ENCODE assay signal across 22 cellular contexts in the genomic region with DNA sequence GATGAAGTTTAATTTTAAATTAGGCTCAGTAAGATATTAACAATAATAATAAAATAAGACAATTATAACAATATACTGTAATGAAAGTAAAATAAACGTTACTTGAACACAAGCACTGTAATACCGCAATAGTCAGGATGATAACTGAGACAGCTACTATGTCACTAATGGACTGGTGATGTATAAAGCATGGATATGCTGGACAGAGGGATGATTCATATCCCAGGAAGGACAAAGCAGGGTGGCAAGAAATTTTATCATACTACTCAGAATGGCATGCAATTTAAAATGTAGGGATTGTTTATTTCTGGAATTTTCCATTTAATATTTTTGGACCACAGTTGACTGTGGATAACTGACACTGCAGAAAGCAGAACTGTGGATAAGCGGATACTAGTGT.
"Had no signal": no experiment of that assay in that cellular context is flagged by ENCODE, and none has a peak within 500 bp of the region (broad histone marks: within the 10 kb centered on the region; RNA-seq: fewer than 3 reads in every experiment).

No MANE protein-coding gene starts in this region.

- H3K27ac Mint-ChIP-seq: activated T-helper 17 cell treated with anti-CD3 and anti-CD28 coated beads, Interleukin-2, amount 50 U/mL, for 72 hours; nephron; progenitor cell of endocrine pancreas had no signal

- ATAC-seq: activated T-helper 17 cell treated with anti-CD3 and anti-CD28 coated beads, Interleukin-2, amount 50 U/mL, for 72 hours; heart left ventricle; left colon; lower lobe of right lung; right cardiac atrium had no signal

- H3K9me3 ChIP-seq: ascending aorta, heart left ventricle, lower lobe of right lung, transverse colon had no signal

- H3K9me3 Mint-ChIP-seq: activated T-helper 17 cell treated with anti-CD3 and anti-CD28 coated beads, Interleukin-2, amount 50 U/mL, for 72 hours had no signal

- H3K27me3 Mint-ChIP-seq: activated T-helper 17 cell treated with anti-CD3 and anti-CD28 coated beads, Interleukin-2, amount 50 U/mL, for 72 hours; progenitor cell of endocrine pancreas had no signal

- DNase-seq: activated CD4-positive, alpha-beta T cell treated with anti-CD3 and anti-CD28 coated beads, Interleukin-2, amount 50 U/mL, for 1 hour; activated naive CD4-positive, alpha-beta T cell treated with Interleukin-2 at 50 U/mL for 16 hours; activated T-cell treated with anti-CD3 and anti-CD28 coated beads for 4 hours; dermis blood vessel endothelial cell; erythroblast; foreskin melanocyte; heart left ventricle; left colon; lower lobe of right lung; occipital lobe; right cardiac atrium; small intestine; stimulated activated CD4-positive, alpha-beta T cell treated with anti-CD3 and anti-CD28 coated beads, Interleukin-4, amount 100 ng/mL, for 4 hours; stimulated activated CD8-positive, alpha-beta memory T cell treated with anti-CD3 and anti-CD28 coated beads, Interleukin-4, amount 100 ng/mL, for 48 hours; stimulated activated naive CD4-positive, alpha-beta T cell treated with Interleukin-2 at 50 U/mL for 16 hours; substantia nigra; SW 1271; transverse colon had no signal

- H3K4me3 Mint-ChIP-seq: activated T-helper 17 cell treated with anti-CD3 and anti-CD28 coated beads, Interleukin-2, amount 50 U/mL, for 72 hours; nephron had no signal

- H3K4me3 ChIP-seq: ascending aorta, heart left ventricle, lower lobe of right lung, transverse colon had no signal

- H3K4me1 Mint-ChIP-seq: activated T-helper 17 cell treated with anti-CD3 and anti-CD28 coated beads, Interleukin-2, amount 50 U/mL, for 72 hours; nephron had no signal

- H3K27me3 ChIP-seq: ascending aorta, heart left ventricle, transverse colon had no signal
